4 cellular contexts compared by ENCODE assay signal in genomic region chr3:61743067-61743466, GRCh38.
A peak's percentile ranks its signal among the peaks of the same experiment; 100 is the strongest.
TF ChIP-seq lines count a peak whose summit lies in the region.

No MANE protein-coding gene starts in this region.

TF ChIP-seq in HEK293T, 16 proteins besides CTCF, POLR2A, EP300 and RAD21:
- TF ChIP-seq CTBP1 (IDR thresholded peaks at IDR 0.05; ENCODE audit: borderline replicate concordance): no peak
- no peak for TF ChIP-seq FOXM1 (IDR thresholded peaks at IDR 0.05; ENCODE audit: borderline replicate concordance)
- TF ChIP-seq ELF4 (IDR thresholded peaks at IDR 0.05): no peak
- TF ChIP-seq, protein P1, sequence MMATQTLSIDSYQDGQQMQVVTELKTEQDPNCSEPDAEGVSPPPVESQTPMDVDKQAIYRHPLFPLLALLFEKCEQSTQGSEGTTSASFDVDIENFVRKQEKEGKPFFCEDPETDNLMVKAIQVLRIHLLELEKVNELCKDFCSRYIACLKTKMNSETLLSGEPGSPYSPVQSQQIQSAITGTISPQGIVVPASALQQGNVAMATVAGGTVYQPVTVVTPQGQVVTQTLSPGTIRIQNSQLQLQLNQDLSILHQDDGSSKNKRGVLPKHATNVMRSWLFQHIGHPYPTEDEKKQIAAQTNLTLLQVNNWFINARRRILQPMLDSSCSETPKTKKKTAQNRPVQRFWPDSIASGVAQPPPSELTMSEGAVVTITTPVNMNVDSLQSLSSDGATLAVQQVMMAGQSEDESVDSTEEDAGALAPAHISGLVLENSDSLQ (IDR thresholded peaks at IDR 0.05): peak; percentile 65
- TF ChIP-seq ZNF384 (IDR thresholded peaks at IDR 0.05): no peak

TF ChIP-seq in GM12878, 131 proteins besides CTCF, POLR2A, EP300 and RAD21:
- TF ChIP-seq ZBTB33 (IDR thresholded peaks at IDR 0.05) (0 out of 2 replicates have a peak, but pooled peaks have one; percentile 10), RFX5 (IDR thresholded peaks at IDR 0.05; ENCODE audit: low read depth, low read length) (0 out of 2 replicates have a peak, but pooled peaks have one; percentile 46), IKZF1 (conservative IDR thresholded peaks at IDR 0.05) (no peak)
- TF ChIP-seq, protein P1 (IDR thresholded peaks at IDR 0.05): peak; percentile 92

TF ChIP-seq in H1, 55 proteins besides CTCF, POLR2A, EP300 and RAD21:
- peak; percentile 20; the same call in 1 of the 2 replicates for TF ChIP-seq RFX5 (IDR thresholded peaks at IDR 0.05; ENCODE audit: borderline replicate concordance, low read depth, low read length)
- TF ChIP-seq NRF1 (IDR thresholded peaks at IDR 0.05; ENCODE audit: low read depth, low read length): no peak
- no peak for TF ChIP-seq FOSL1 (IDR thresholded peaks at IDR 0.05; ENCODE audit: insufficient read depth, low read depth, low read length)

TF ChIP-seq in neural cell, 6 proteins besides CTCF, POLR2A, EP300 and RAD21:
- no peak for TF ChIP-seq EZH2 (IDR thresholded peaks at IDR 0.05; ENCODE audit: borderline replicate concordance, insufficient read depth, low read length, poor library complexity, severe bottlenecking)
- no peak for TF ChIP-seq SMC3 (conservative IDR thresholded peaks at IDR 0.05; ENCODE audit: poor library complexity)
- peak; percentile 39 for TF ChIP-seq POLR2AphosphoS5 (IDR thresholded peaks at IDR 0.05)
- no peak for TF ChIP-seq REST (IDR thresholded peaks at IDR 0.05; ENCODE audit: borderline replicate concordance)
- TF ChIP-seq MXI1 (conservative IDR thresholded peaks at IDR 0.05; ENCODE audit: poor library complexity, severe bottlenecking): no peak
- no peak for TF ChIP-seq TAF1 (IDR thresholded peaks at IDR 0.05; ENCODE audit: low read depth)
